Comparison of ENCODE assay signal across 8 cellular contexts in genomic region chrX:53716328-53717088, GRCh38.
DNase-seq lines count a peak whose midpoint lies in the region; ATAC-seq lines count a peak whose summit lies in the region.

No MANE protein-coding gene starts in this region.

- peak; percentile 34 for ATAC-seq in GM19035 (IDR thresholded peaks at IDR 0.05; ENCODE audit: unreplicated experiment)

- DNase-seq in NOMO-1 (lab: John Stamatoyannopoulos, UW; ENCODE audit: unreplicated experiment in 2 of 2): peak; percentile 13 to 32
- DNase-seq in activated gamma-delta T cell treated with anti-CD3 and anti-CD28 coated beads, Interleukin-2, amount 50 U/mL, for 16 hours (ENCODE audit: low read depth): peak; percentile 30
- peak; percentile 17 to 46 for DNase-seq in stimulated activated CD8-positive, alpha-beta memory T cell treated with anti-CD3 and anti-CD28 coated beads, Interleukin-15, amount 100 ng/mL, for 4 hours (ENCODE audit: low read depth in 2 of 2)
- DNase-seq in NCI-H2196 (lab: John Stamatoyannopoulos, UW; ENCODE audit: unreplicated experiment): no peak
- DNase-seq in NCI-H2107 treated with DMSO at 0.1 percent for 48 hours (lab: John Stamatoyannopoulos, UW; ENCODE audit: unreplicated experiment): no peak
- no peak for DNase-seq in NCI-H446 treated with DMSO at 0.1 percent for 48 hours (lab: John Stamatoyannopoulos, UW)
- no peak for DNase-seq in islet precursor cell

Comparison
In these comparisons a context has a peak if more than half of its experiments do, and no peak if none do; other contexts are left out.
1. DNase-seq: peak in NOMO-1 (2 of 2), activated gamma-delta T cell treated with anti-CD3 and anti-CD28 coated beads, Interleukin-2, amount 50 U/mL, for 16 hours (single experiment) and stimulated activated CD8-positive, alpha-beta memory T cell treated with anti-CD3 and anti-CD28 coated beads, Interleukin-15, amount 100 ng/mL, for 4 hours (2 of 2); none in NCI-H2196 (single experiment), NCI-H2107 treated with DMSO at 0.1 percent for 48 hours (single experiment), NCI-H446 treated with DMSO at 0.1 percent for 48 hours (single experiment) and islet precursor cell (single experiment).